11 cellular contexts compared by ENCODE assay signal in the genomic region with DNA sequence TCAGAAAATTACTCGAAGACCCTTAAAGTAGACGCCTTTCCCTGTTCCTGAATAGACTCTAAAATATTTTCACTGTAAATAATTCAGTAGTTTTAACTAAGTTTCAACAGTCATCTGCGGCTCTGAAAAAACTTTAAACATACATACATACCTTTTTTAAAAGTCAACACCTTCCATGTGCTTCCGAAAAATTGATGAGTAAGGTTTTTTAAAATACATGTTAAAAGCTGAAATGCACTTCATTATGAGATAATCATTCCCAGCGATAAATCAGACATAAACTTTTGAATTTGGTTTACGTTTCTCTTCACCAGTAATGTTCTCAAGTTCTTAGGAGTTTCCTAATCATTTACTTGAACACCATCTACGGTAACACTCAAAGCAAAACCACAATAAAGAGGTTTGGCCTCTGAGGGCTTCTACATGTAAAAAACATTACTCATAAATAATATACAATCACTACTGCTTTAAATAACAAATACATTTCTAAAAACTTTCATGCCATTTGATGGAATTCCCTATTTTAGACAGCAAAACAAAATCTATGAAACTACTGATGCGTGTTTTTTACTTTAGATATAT. TPM values are rescaled to one million over a fixed set of nuclear protein-coding genes. Genes with fewer than 3 reads are reported as not detected.
DNase-seq lines count a peak whose midpoint lies in the region; ATAC-seq, FAIRE-seq and TF ChIP-seq lines count a peak whose summit lies in the region.
"Had no signal": no experiment of that assay in that cellular context is flagged by ENCODE, and none has a peak within 500 bp of the region (broad histone marks: within the 10 kb centered on the region; RNA-seq: fewer than 3 reads in every experiment).

No MANE protein-coding gene starts in this region.

- peaks cover 24 to 53% of the 10 kb centered on the region in 2 experiments for H3K79me1 ChIP-seq in IMR-90 (ENCODE audit: low read depth in 1 of 2, low read length in 2 of 2)

- H2AFZ ChIP-seq in IMR-90 (replicated peaks; ENCODE audit: low read length, poor library complexity) = no peak overlapping the region
- H2AFZ ChIP-seq in GM12878 (ENCODE audit: control insufficient read depth, low read depth, low read length) = no peak overlapping the region

- H3K4me1 Mint-ChIP-seq in CD8-positive, alpha-beta T cell (ENCODE audit: low read depth) = peaks cover 63% of the 10 kb centered on the region
- peaks cover 53 to 68% (median 65%) of the 10 kb centered on the region in 7 donors for H3K4me1 Mint-ChIP-seq in naive thymus-derived CD4-positive, alpha-beta T cell

- no peak for TF ChIP-seq EP300 in GM12878 (IDR thresholded peaks at IDR 0.05; ENCODE audit: borderline replicate concordance in 1 of 2, control insufficient read depth in 1 of 2, low read depth in 2 of 2, low read length in 2 of 2)

- H3K4me3 ChIP-seq in CD8-positive, alpha-beta T cell (ENCODE audit: low read depth, low read length) = no peak overlapping the region
- H3K4me3 ChIP-seq in IMR-90 (ENCODE audit: insufficient read depth, low read depth, low read length) (no peak overlapping the region), GM12878 (peak overlapping the region; percentile 95)
- H3K4me3 ChIP-seq in naive thymus-derived CD4-positive, alpha-beta T cell (ENCODE audit: low read length) = peak overlapping the region; percentile 89

- no peak overlapping the region for H3K4ac ChIP-seq in IMR-90 (ENCODE audit: low read depth, low read length)

- TF ChIP-seq POLR2A in IMR-90 (IDR thresholded peaks at IDR 0.05; ENCODE audit: low read depth, low read length) = no peak
- TF ChIP-seq POLR2A in GM12878 (IDR thresholded peaks at IDR 0.05; ENCODE audit: low read depth, low read length) = no peak

- peaks cover 42% of the 10 kb centered on the region for H3K4me1 ChIP-seq in CD8-positive, alpha-beta T cell (ENCODE audit: insufficient read depth, low read length)
- H3K4me1 ChIP-seq in IMR-90 (ENCODE audit: control insufficient read depth, insufficient read depth, low read length) = peaks cover 2% of the 10 kb centered on the region; the same call in 1 of the 2 replicates
- peaks cover 17% of the 10 kb centered on the region for H3K4me1 ChIP-seq in GM12878 (ENCODE audit: control insufficient read depth, insufficient read depth, low read length)
- peaks cover 23 to 49% of the 10 kb centered on the region in 2 donors for H3K4me1 ChIP-seq in naive thymus-derived CD4-positive, alpha-beta T cell (ENCODE audit: control insufficient read depth in 2 of 2, insufficient read depth in 2 of 2, low read length in 2 of 2)

- no peak for TF ChIP-seq CTCF in CD8-positive, alpha-beta T cell (IDR thresholded peaks at IDR 0.05)
- TF ChIP-seq CTCF in IMR-90 (conservative IDR thresholded peaks at IDR 0.05; ENCODE audit: low read depth, low read length) = no peak
- TF ChIP-seq CTCF in GM12878 (IDR thresholded peaks at IDR 0.05 in 2 of 3, conservative IDR thresholded peaks at IDR 0.05 in 1 of 3; ENCODE audit: control insufficient read depth in 2 of 3, extremely low read depth in 1 of 3, insufficient read depth in 1 of 3, low read depth in 3 of 3, low read length in 3 of 3) = no peak

- no peak for TF ChIP-seq RAD21 in IMR-90 (IDR thresholded peaks at IDR 0.05; ENCODE audit: low read length)
- no peak for TF ChIP-seq RAD21 in GM12878 (IDR thresholded peaks at IDR 0.05; ENCODE audit: insufficient read depth, low read depth, low read length)

- dilution Hi-C loops in IMR-90 (cut with HindIII; ENCODE audit: low sequenced_read_pairs, unreplicated experiment) = no loop called here

- H3K27ac ChIP-seq in CD8-positive, alpha-beta T cell (ENCODE audit: low read depth, low read length) = no peak overlapping the region
- H3K27ac ChIP-seq in IMR-90 (ENCODE audit: insufficient read depth, low read length) = no peak overlapping the region
- H3K27ac ChIP-seq in GM12878 (ENCODE audit: control insufficient read depth, insufficient read depth) = peak overlapping the region; percentile 48; the same call in 1 of the 2 replicates
- no peak overlapping the region for H3K27ac ChIP-seq in naive thymus-derived CD4-positive, alpha-beta T cell (ENCODE audit: low read depth, low read length)

- H3K27ac Mint-ChIP-seq in CD8-positive, alpha-beta T cell = peak overlapping the region; percentile 2
- peak overlapping the region in 7 of 9 donors; percentile 16 to 90 (median 53) for H3K27ac Mint-ChIP-seq in naive thymus-derived CD4-positive, alpha-beta T cell

- H2BK120ac ChIP-seq in IMR-90 (ENCODE audit: low read depth, low read length) = no peak overlapping the region

- peaks cover 1% of the 10 kb centered on the region for H3K27me3 Mint-ChIP-seq in CD8-positive, alpha-beta T cell (ENCODE audit: low read depth)
- no peaks in the 10 kb centered on the region for H3K27me3 Mint-ChIP-seq in naive thymus-derived CD4-positive, alpha-beta T cell

- H4K8ac ChIP-seq in IMR-90 (ENCODE audit: low read depth in 2 of 2, low read length in 2 of 2) = no peak overlapping the region

- no peak overlapping the region for H2BK20ac ChIP-seq in IMR-90 (ENCODE audit: low read depth, low read length)

- no peak overlapping the region for H2BK5ac ChIP-seq in IMR-90 (ENCODE audit: low read depth, low read length, poor library complexity, severe bottlenecking)

- BruUV-seq in IMR-90 (replicated peaks; lab: Mats Ljungman, UMichigan) (no TSS peak), GM12878 (replicated peaks; lab: Mats Ljungman, UMichigan) (no TSS peak)

- RAD21 ChIA-PET in GM12878 (lab: Charles Lee; ENCODE audit: unreplicated experiment) = interaction anchor here (1.3 kb wide), 1 partner anchor 38 kb away, joined by 3 read pairs; no protein-coding TSS in a partner anchor

- H3K27me3 ChIP-seq in CD8-positive, alpha-beta T cell (ENCODE audit: insufficient read depth, low read length) = no peaks in the 10 kb centered on the region
- H3K27me3 ChIP-seq in IMR-90 (ENCODE audit: control insufficient read depth, insufficient read depth, low read length) (0 out of 2 replicates have a peak, but pooled peaks cover 1% of the 10 kb centered on the region), GM12878 (replicated peaks in 1 of 2; ENCODE audit: control insufficient read depth in 2 of 2, insufficient read depth in 2 of 2, low read length in 1 of 2) (no peaks in the 10 kb centered on the region)
- H3K27me3 ChIP-seq in naive thymus-derived CD4-positive, alpha-beta T cell (ENCODE audit: control insufficient read depth in 2 of 2, insufficient read depth in 2 of 2, low read length in 2 of 2) = no peaks in the 10 kb centered on the region
- H3K27me3 ChIP-seq: transverse colon had no signal

- WGBS in IMR-90 (ENCODE audit: extremely low coverage in 2 of 2, insufficient read length in 1 of 2), 2 experiments = 40% methylated on average over 1 of the region's 8 CpGs; no CpG with 5 or more reads in 1 of the 2 experiments
- WGBS in GM12878 (ENCODE audit: insufficient coverage, insufficient replicate concordance, low lambda C conversion rate, missing lambda C conversion rate) = 21% methylated on average over 8 of the region's 8 CpGs

- intact Hi-C loops in CD8-positive, alpha-beta T cell (cut with DNase I, micrococcal nuclease) = loop anchor here (5.0 to 10.0 kb wide), 5 partner anchors 97 to 310 kb away; no protein-coding TSS in a partner anchor
- intact Hi-C loops in IMR-90 (cut with micrococcal nuclease) = loop anchor here (1.0 to 10.0 kb wide), 6 partner anchors 148 to 567 kb away; partner anchors contain the start of gene GXYLT2
- intact Hi-C loops in GM12878 (cut with micrococcal nuclease; ENCODE audit: unreplicated experiment) = loop anchor here (5.0 to 10.0 kb wide), 7 partner anchors 138 to 570 kb away; no protein-coding TSS in a partner anchor
- intact Hi-C loops in naive thymus-derived CD4-positive, alpha-beta T cell (cut with micrococcal nuclease) = loop anchor here (2.0 to 10.0 kb wide), 14 partner anchors 18 to 860 kb away; partner anchors contain the start of genes FOXP1 (in 2 of the 2), PPP4R2 (in 1 of the 2) and SHQ1 (in 1 of the 2)

- no peak overlapping the region for H3K23ac ChIP-seq in IMR-90 (ENCODE audit: low read depth, low read length)

- no peak overlapping the region for H3K56ac ChIP-seq in IMR-90 (ENCODE audit: extremely low read depth, insufficient read depth, low read length)

- POLR2A ChIA-PET in CD8-positive, alpha-beta T cell (lab: Charles Lee) = no interaction called here
- POLR2A ChIA-PET in IMR-90 (lab: Charles Lee; ENCODE audit: unreplicated experiment) (no interaction called here), GM12878 (lab: Charles Lee) (no interaction called here)
- POLR2A ChIA-PET in naive thymus-derived CD4-positive, alpha-beta T cell (lab: Charles Lee) = interaction anchor here (0.6 to 0.7 kb wide), 3 partner anchors 256 to 721 kb away, joined by 3 read pairs; no protein-coding TSS in a partner anchor

- no peaks in the 10 kb centered on the region; the same call in none of the 2 replicates for H3K9me1 ChIP-seq in IMR-90 (ENCODE audit: insufficient read depth, low read length)

- H4K5ac ChIP-seq in IMR-90 (ENCODE audit: low read depth, low read length) = no peak overlapping the region

- SMC1A ChIA-PET in GM12878 (lab: Charles Lee; ENCODE audit: uncharacterized antibody, unreplicated experiment) = interaction anchor here (1.1 kb wide), 1 partner anchor 374 kb away, joined by 4 read pairs; no protein-coding TSS in a partner anchor

- no peak for ATAC-seq in CD8-positive, alpha-beta T cell
- ATAC-seq in IMR-90 (ENCODE audit: low read depth) (no peak), GM12878 (peak; percentile 34), HG02981 (IDR thresholded peaks at IDR 0.05; ENCODE audit: unreplicated experiment) (no peak)
- ATAC-seq in naive thymus-derived CD4-positive, alpha-beta T cell = no peak

- no peak overlapping the region for H3K18ac ChIP-seq in IMR-90 (ENCODE audit: low read depth, low read length)

- no peak overlapping the region for H2AK9ac ChIP-seq in IMR-90 (replicated peaks; ENCODE audit: low read depth, low read length, poor library complexity)

- H3K9me3 Mint-ChIP-seq in CD8-positive, alpha-beta T cell = no peaks in the 10 kb centered on the region
- peaks cover 0 to 2% (median 0%) of the 10 kb centered on the region in 11 donors for H3K9me3 Mint-ChIP-seq in naive thymus-derived CD4-positive, alpha-beta T cell

- no peaks in the 10 kb centered on the region for H3K36me3 ChIP-seq in CD8-positive, alpha-beta T cell (ENCODE audit: insufficient read depth, low read length)
- H3K36me3 ChIP-seq in IMR-90 (ENCODE audit: control insufficient read depth, insufficient read depth, low read length) (no peaks in the 10 kb centered on the region), GM12878 (ENCODE audit: control insufficient read depth in 2 of 2, insufficient read depth in 2 of 2, low read length in 1 of 2) (no peaks in the 10 kb centered on the region; a peak in 1 of 4 replicates)
- H3K36me3 ChIP-seq in naive thymus-derived CD4-positive, alpha-beta T cell (ENCODE audit: control insufficient read depth in 2 of 3, insufficient read depth in 3 of 3, low read length in 3 of 3) = no peaks in the 10 kb centered on the region
- H3K36me3 ChIP-seq: transverse colon had no signal

- CTCF ChIA-PET in CD8-positive, alpha-beta T cell (lab: Charles Lee) = no interaction called here
- CTCF ChIA-PET in IMR-90 (lab: Yijun Ruan, JAX) (no interaction called here), GM12878 (lab: Yijun Ruan, JAX) (interaction anchor here (0.7 kb wide), 1 partner anchor 570 kb away, joined by 3 read pairs; no protein-coding TSS in a partner anchor)
- CTCF ChIA-PET in naive thymus-derived CD4-positive, alpha-beta T cell (lab: Charles Lee) = no interaction called here

- H3K9ac ChIP-seq in IMR-90 (ENCODE audit: low read depth, low read length) (no peak overlapping the region), GM12878 (ENCODE audit: control insufficient read depth, insufficient read depth, low read length) (peak overlapping the region; percentile 5; the same call in 1 of the 2 replicates)

- peaks cover 17% of the 10 kb centered on the region for H3K36me3 Mint-ChIP-seq in CD8-positive, alpha-beta T cell
- peaks cover 0 to 34% (median 10%) of the 10 kb centered on the region in 5 donors for H3K36me3 Mint-ChIP-seq in naive thymus-derived CD4-positive, alpha-beta T cell

- peak overlapping the region; percentile 44 for H3K4me3 Mint-ChIP-seq in CD8-positive, alpha-beta T cell
- peak overlapping the region; percentile 93 to 100 (median 98) for H3K4me3 Mint-ChIP-seq in naive thymus-derived CD4-positive, alpha-beta T cell

- no peak overlapping the region for H3K14ac ChIP-seq in IMR-90 (replicated peaks; ENCODE audit: low read depth, low read length)

- no peak overlapping the region for H2BK15ac ChIP-seq in IMR-90 (ENCODE audit: low read depth, low read length)

- no peak overlapping the region for H3K4me2 ChIP-seq in IMR-90 (ENCODE audit: low read depth, low read length)
- H3K4me2 ChIP-seq in GM12878 (ENCODE audit: control insufficient read depth, insufficient read depth) = peak overlapping the region; percentile 82

- in situ Hi-C loops in IMR-90 (cut with MboI; ENCODE audit: low sequenced_read_pairs) = loop anchor here (25.0 kb wide), 1 partner anchor 643 kb away; no protein-coding TSS in a partner anchor
- in situ Hi-C loops in GM12878 (cut with MboI) = no loop called here

- DNase-seq in CD8-positive, alpha-beta T cell = no peak
- DNase-seq in IMR-90 (peak; percentile 12), GM12878 (ENCODE audit: low read depth, low spot score) (no peak), ecto neural progenitor cell (ENCODE audit: low spot score) (no peak), GOT3 (lab: John Stamatoyannopoulos, UW) (no peak), activated gamma-delta T cell treated with Interleukin-2 at 50 U/mL for 16 hours (no peak)
- peak in 4 of 9 donors; percentile 21 to 36 (median 33) for DNase-seq in naive thymus-derived CD4-positive, alpha-beta T cell
- DNase-seq: KBM-7, RPMI8226, transverse colon had no signal

- no peak overlapping the region for H4K91ac ChIP-seq in IMR-90 (ENCODE audit: insufficient read depth, low read depth, low read length)

- H3K79me2 ChIP-seq in GM12878 (ENCODE audit: control insufficient read depth, insufficient read depth, low read length) = peaks cover 65% of the 10 kb centered on the region

- no peak overlapping the region for H2AK5ac ChIP-seq in IMR-90 (ENCODE audit: low read depth, low read length)

- no peaks in the 10 kb centered on the region for H3K9me3 ChIP-seq in CD8-positive, alpha-beta T cell (ENCODE audit: low read length)
- no peaks in the 10 kb centered on the region; the same call in 1 of the 2 replicates for H3K9me3 ChIP-seq in IMR-90 (ENCODE audit: control insufficient read depth, insufficient read depth, low read length)
- no peaks in the 10 kb centered on the region for H3K9me3 ChIP-seq in GM12878 (replicated peaks; ENCODE audit: control insufficient read depth, insufficient read depth, low read length)
- no peaks in the 10 kb centered on the region for H3K9me3 ChIP-seq in naive thymus-derived CD4-positive, alpha-beta T cell (ENCODE audit: control insufficient read depth in 2 of 3, low read length in 3 of 3)
- H3K9me3 ChIP-seq: transverse colon had no signal

- no peak for FAIRE-seq in GM12878 (lab: Jason Lieb, UNC)

- peaks cover 60% of the 10 kb centered on the region for H4K20me1 ChIP-seq in IMR-90 (ENCODE audit: insufficient read depth, low read length)
- H4K20me1 ChIP-seq in GM12878 (ENCODE audit: control insufficient read depth, insufficient read depth) = peaks cover 4% of the 10 kb centered on the region

RNA-seq across cellular contexts. Expression of gene RYBP, which starts 1.7 kb away (rescaled TPM):
- 10 to 100 TPM; 17.6 to 18.8 TPM for total RNA-seq in CD8-positive, alpha-beta T cell
- total RNA-seq in IMR-90 (2012; rRNA removed) = 4.1 and 6.9 TPM in 2 replicates
- polyA plus RNA-seq in IMR-90 (2012; rRNA removed) = 3.6 and 4.2 TPM in 2 replicates
- polyA plus RNA-seq in IMR-90 (2012; cell fraction: cytosol; rRNA removed) = 0.63 and 0.85 TPM in 2 replicates
- 0.95 and 5.4 TPM in 2 replicates for polyA plus RNA-seq in IMR-90 (2012; cell fraction: nucleus; rRNA removed; ENCODE audit: low replicate concordance)
- total RNA-seq in GM12878 (2013; cell fraction: nucleolus; rRNA removed) = 19.3 and 19.4 TPM in 2 replicates
- total RNA-seq in GM12878 (2014; rRNA removed) = 3.7 and 4.1 TPM in 2 replicates
- 6.6 and 6.8 TPM in 2 replicates for total RNA-seq in GM12878 (2014; rRNA removed; fragmentation: Illumina TruSeq; extraction: Trizol)
- 6.3 and 6.9 TPM in 2 replicates for total RNA-seq in GM12878 (2021)
- polyA plus RNA-seq in GM12878 (2011; ENCODE audit: low read depth) = 4.0 TPM
- polyA plus RNA-seq in GM12878 (2011; rRNA removed) = 14.4 and 18.1 TPM in 2 replicates
- 4.8 and 6.7 TPM in 2 replicates for polyA plus RNA-seq in GM12878 (2011; cell fraction: cytosol; rRNA removed)
- 7.5 TPM in 2 replicates for polyA plus RNA-seq in GM12878 (2011; cell fraction: nucleus; rRNA removed)
- polyA plus RNA-seq in GM12878 (2012) = 6.3 and 9.8 TPM in 2 replicates
- polyA plus RNA-seq in GM12878 (2014; fragmentation: Illumina TruSeq; extraction: Trizol) = 8.8 and 9.3 TPM in 2 replicates
- polyA plus RNA-seq in GM12878 (2014; fragmentation: Nextera tagmentation; extraction: Ambion mirVana) = 1 to 10 TPM; 2.4 to 3.3 TPM
- polyA plus RNA-seq in GM12878 (2014; rRNA removed) = 3.8 and 4.4 TPM in 2 replicates
- 1 to 10 TPM; 1.2 to 1.3 TPM for polyA plus RNA-seq in GM12878 (2016; fragmentation: Nextera tagmentation; extraction: Ambion mirVana)
- polyA minus RNA-seq in GM12878 (2011; rRNA and poly(A)+ RNA removed) = 8.2 and 11.0 TPM in 2 replicates
- polyA minus RNA-seq in GM12878 (2011; cell fraction: cytosol; rRNA and poly(A)+ RNA removed) = 4.9 and 5.8 TPM in 2 replicates
- 7.7 and 9.3 TPM in 2 replicates for polyA minus RNA-seq in GM12878 (2011; cell fraction: nucleus; rRNA and poly(A)+ RNA removed)
- total RNA-seq in naive thymus-derived CD4-positive, alpha-beta T cell = 10 to 100 TPM in 3 of 5 experiments, 1 to 10 TPM in 2; 9.2 to 20.4 (median 16.4) TPM
- 1 to 10 TPM; 1.6 to 2.4 TPM for polyA plus RNA-seq in naive thymus-derived CD4-positive, alpha-beta T cell

Comparison
In these comparisons a context has a peak if more than half of its experiments do, and no peak if none do; other contexts are left out.
1. H3K4me3 ChIP-seq: peak in GM12878 (single experiment) and naive thymus-derived CD4-positive, alpha-beta T cell (single experiment); none in CD8-positive, alpha-beta T cell (single experiment) and IMR-90 (single experiment).